In the genomic region with DNA sequence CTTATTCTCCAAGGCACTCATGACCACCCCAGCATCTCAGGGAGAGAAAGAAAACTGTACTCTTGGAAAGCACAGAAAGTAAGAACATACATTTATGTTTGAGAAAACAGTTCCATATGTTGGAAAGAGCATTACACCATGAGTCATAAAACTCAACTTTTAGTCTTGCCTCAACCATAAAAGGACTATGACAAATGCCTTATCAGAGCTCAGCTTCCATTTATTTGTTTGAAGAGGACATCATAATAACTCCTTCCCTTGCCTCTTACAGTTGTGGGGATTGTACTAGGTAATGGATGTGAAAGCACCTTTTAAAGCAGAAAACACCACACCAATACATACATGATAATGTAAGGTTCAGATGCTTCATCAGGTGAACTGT, we compare ENCODE assay signal across 28 cellular contexts.
DNase-seq lines count a peak whose midpoint lies in the region; ATAC-seq and TF ChIP-seq lines count a peak whose summit lies in the region.
"Had no signal": no experiment of that assay in that cellular context is flagged by ENCODE, and none has a peak within 500 bp of the region (broad histone marks: within the 10 kb centered on the region; RNA-seq: fewer than 3 reads in every experiment).

No MANE protein-coding gene starts in this region.

- H2BK12ac ChIP-seq in H9 (ENCODE audit: insufficient read length, low read depth, low read length): no peak overlapping the region

- no peaks in the 10 kb centered on the region for H3K9me3 Mint-ChIP-seq in activated CD4-positive, alpha-beta T cell treated with anti-CD3 and anti-CD28 coated beads, Interleukin-2, amount 10 ng/mL, durations not matched to agents 7 days and 5 days
- no peaks in the 10 kb centered on the region; a peak in 1 of 5 replicates for H3K9me3 Mint-ChIP-seq in H9
- H3K9me3 Mint-ChIP-seq: stimulated activated naive CD8-positive, alpha-beta T cell treated with anti-CD3 and anti-CD28 coated beads, Interleukin-15, Interleukin-2, amounts not matched to agents 100 ng/mL and 50 ng/mL, for 24 hours had no signal

- no peak overlapping the region for H3K56ac ChIP-seq in H9 (ENCODE audit: insufficient read length, low read depth, low read length)

- no peak overlapping the region for H3T11ph ChIP-seq in H9 (ENCODE audit: low read length)

- peaks cover 4% of the 10 kb centered on the region for H3K27me3 Mint-ChIP-seq in activated CD4-positive, alpha-beta T cell treated with anti-CD3 and anti-CD28 coated beads, Interleukin-2, amount 10 ng/mL, durations not matched to agents 7 days and 5 days
- H3K27me3 Mint-ChIP-seq in H9 (ENCODE audit: low read depth): no peaks in the 10 kb centered on the region

- H3K27me3 ChIP-seq in hepatocyte: no peaks in the 10 kb centered on the region
- H3K27me3 ChIP-seq in heart left ventricle: peaks cover 0 to 8% (median 0%) of the 10 kb centered on the region in 9 donors
- H3K27me3 ChIP-seq in H9 (ENCODE audit: insufficient read depth, low read length): no peaks in the 10 kb centered on the region
- H3K27me3 ChIP-seq: BLaER1 treated with 17β-estradiol and CSF1 and Interleukin-3, amounts not matched to agents 10 nM and 100 nM; MG63; tibial nerve had no signal

- H3K36me3 ChIP-seq in hepatocyte (replicated peaks; ENCODE audit: insufficient read depth, low read depth) (no peaks in the 10 kb centered on the region), heart left ventricle (no peaks in the 10 kb centered on the region)
- H3K36me3 ChIP-seq: BLaER1 treated with 17β-estradiol and CSF1 and Interleukin-3, amounts not matched to agents 10 nM and 100 nM; gastroesophageal sphincter; MG63; pancreas; tibial nerve had no signal

- no peak overlapping the region for H4K8ac ChIP-seq in H9 (replicated peaks; ENCODE audit: insufficient read length, low read depth, low read length)

- CTCF ChIA-PET in activated CD4-positive, alpha-beta T cell treated with anti-CD3 and anti-CD28 coated beads, Interleukin-2, amount 10 ng/mL, durations not matched to agents 7 days and 5 days (lab: Charles Lee): no interaction called here

- H2AFZ ChIP-seq in hepatocyte (no peak overlapping the region), H9 (ENCODE audit: low read length) (no peak overlapping the region)

- intact Hi-C loops in heart left ventricle (cut with DNase I): no loop called here

- H4K91ac ChIP-seq in H9 (ENCODE audit: insufficient read length, low read depth, low read length): no peak overlapping the region

- no peak overlapping the region for H2BK15ac ChIP-seq in H9 (ENCODE audit: low read depth, low read length)

- no peak for ATAC-seq in heart left ventricle
- ATAC-seq: gastroesophageal sphincter, pancreas, right cardiac atrium had no signal

- H3K18ac ChIP-seq in H9 (ENCODE audit: insufficient read length, low read depth, low read length): no peak overlapping the region

- no peaks in the 10 kb centered on the region for H3K4me1 Mint-ChIP-seq in activated CD4-positive, alpha-beta T cell treated with anti-CD3 and anti-CD28 coated beads, Interleukin-2, amount 10 ng/mL, durations not matched to agents 7 days and 5 days
- H3K4me1 Mint-ChIP-seq in H9: peaks cover 3 to 6% of the 10 kb centered on the region in 2 experiments; a peak in 3 of 4 replicates

- peak; percentile 47 for DNase-seq in DMS53 treated with DMSO at 0.1 percent for 48 hours (lab: John Stamatoyannopoulos, UW; ENCODE audit: unreplicated experiment)
- peak; percentile 58 for DNase-seq in HFF-Myc (ENCODE audit: extremely low read depth, low read depth)
- peak; percentile 5 for DNase-seq in amniotic stem cell (lab: John Stamatoyannopoulos, UW)
- peak; percentile 43 for DNase-seq in hepatocyte (ENCODE audit: low spot score)
- DNase-seq in activated CD4-positive, alpha-beta T cell treated with anti-CD3 and anti-CD28 coated beads, Interleukin-2, amount 10 ng/mL, durations not matched to agents 7 days and 5 days: no peak
- no peak for DNase-seq in heart left ventricle
- DNase-seq in H9: no peak
- DNase-seq in NCI-H345 treated with DMSO at 0.1 percent for 48 hours (lab: John Stamatoyannopoulos, UW; ENCODE audit: unreplicated experiment): no peak
- DNase-seq: activated CD4-positive, alpha-beta T cell treated with anti-CD3 and anti-CD28 coated beads, Interleukin-2, amount 50 U/mL, for 48 hours; activated CD8-positive, alpha-beta memory T cell treated with anti-CD3 and anti-CD28 coated beads, Interleukin-2, amount 50 U/mL, for 4 hours; activated naive CD4-positive, alpha-beta T cell treated with anti-CD3 and anti-CD28 coated beads, Interleukin-2, amount 50 U/mL, for 16 hours; anterior cingulate cortex; caudate nucleus; MG63; NCI-H1436 treated with DMSO at 0.1 percent for 48 hours; NCI-H2171; NCI-H526; nephron progenitor cell; pancreas; right cardiac atrium; stimulated activated CD4-positive, alpha-beta T cell treated with anti-CD3 and anti-CD28 coated beads, Interleukin-15, amount 100 ng/mL, for 24 hours; SW 1271; T1000 had no signal

- H3K4me2 ChIP-seq in hepatocyte (peak overlapping the region; percentile 30), H9 (ENCODE audit: insufficient read depth, insufficient read length, low read length) (no peak overlapping the region)
- H3K4me2 ChIP-seq: BLaER1 treated with 17β-estradiol and CSF1 and Interleukin-3, amounts not matched to agents 10 nM and 100 nM had no signal

- no peaks in the 10 kb centered on the region for H3K79me2 ChIP-seq in hepatocyte
- no peaks in the 10 kb centered on the region for H3K79me2 ChIP-seq in H9 (ENCODE audit: insufficient read depth, low read length)

- H3K4ac ChIP-seq in H9 (ENCODE audit: low read depth, low read length): no peak overlapping the region

- TF ChIP-seq CTCF in HFF-Myc (IDR thresholded peaks at IDR 0.05; ENCODE audit: low read depth, low read length, missing control alignments) (no peak), hepatocyte (IDR thresholded peaks at IDR 0.05; ENCODE audit: poor library complexity) (no peak), heart left ventricle (IDR thresholded peaks at IDR 0.05) (no peak), H9 (conservative IDR thresholded peaks at IDR 0.05) (no peak)

- H4K20me1 ChIP-seq in hepatocyte (ENCODE audit: insufficient read depth, poor library complexity, severe bottlenecking): no peaks in the 10 kb centered on the region
- H4K20me1 ChIP-seq in H9 (ENCODE audit: control insufficient read depth, insufficient read depth, insufficient read length): no peaks in the 10 kb centered on the region
- H4K20me1 ChIP-seq: BLaER1 treated with 17β-estradiol and CSF1 and Interleukin-3, amounts not matched to agents 10 nM and 100 nM had no signal

- no peak for TF ChIP-seq POLR2A in heart left ventricle (IDR thresholded peaks at IDR 0.05)

- no peak overlapping the region for H2BK20ac ChIP-seq in H9 (ENCODE audit: low read depth, low read length, poor library complexity, severe bottlenecking)

- H3K9me3 ChIP-seq in hepatocyte (ENCODE audit: low read depth) (no peaks in the 10 kb centered on the region), heart left ventricle (peaks cover 0 to 4% (median 0%) of the 10 kb centered on the region in 12 donors), H9 (ENCODE audit: control insufficient read depth, low read depth, low read length) (no peaks in the 10 kb centered on the region)
- H3K9me3 ChIP-seq: MG63, pancreas, tibial nerve had no signal

- H3K4me1 ChIP-seq in hepatocyte (ENCODE audit: insufficient read depth) (peaks cover 23% of the 10 kb centered on the region), heart left ventricle (no peaks in the 10 kb centered on the region), H9 (ENCODE audit: insufficient read depth, low read length) (no peaks in the 10 kb centered on the region)
- H3K4me1 ChIP-seq: BLaER1 treated with 17β-estradiol and CSF1 and Interleukin-3, amounts not matched to agents 10 nM and 100 nM; gastroesophageal sphincter; pancreas; tibial nerve had no signal

- no peaks in the 10 kb centered on the region for H3K36me3 Mint-ChIP-seq in activated CD4-positive, alpha-beta T cell treated with anti-CD3 and anti-CD28 coated beads, Interleukin-2, amount 10 ng/mL, durations not matched to agents 7 days and 5 days (ENCODE audit: low read depth)
- no peaks in the 10 kb centered on the region for H3K36me3 Mint-ChIP-seq in H9 (ENCODE audit: insufficient read depth in 1 of 3, low read depth in 3 of 3)
- H3K36me3 Mint-ChIP-seq: WTC11 had no signal

- no peak overlapping the region for H3K27ac Mint-ChIP-seq in activated CD4-positive, alpha-beta T cell treated with anti-CD3 and anti-CD28 coated beads, Interleukin-2, amount 10 ng/mL, durations not matched to agents 7 days and 5 days
- H3K27ac Mint-ChIP-seq in H9: no peak overlapping the region
- H3K27ac Mint-ChIP-seq: nephron progenitor cell; stimulated activated naive CD8-positive, alpha-beta T cell treated with anti-CD3 and anti-CD28 coated beads, Interleukin-15, Interleukin-2, amounts not matched to agents 100 ng/mL and 50 ng/mL, for 24 hours; WTC11 had no signal

- peak overlapping the region; percentile 83 for H3K27ac ChIP-seq in hepatocyte
- H3K27ac ChIP-seq in heart left ventricle: no peak overlapping the region
- H3K27ac ChIP-seq in H9 (ENCODE audit: insufficient read length, low read depth, low read length): no peak overlapping the region
- H3K27ac ChIP-seq: BLaER1 treated with 17β-estradiol and CSF1 and Interleukin-3, amounts not matched to agents 10 nM and 100 nM; gastroesophageal sphincter; pancreas; tibial nerve had no signal

- H2BK5ac ChIP-seq in H9 (ENCODE audit: insufficient read length, low read length): no peak overlapping the region

- POLR2A ChIA-PET in activated CD4-positive, alpha-beta T cell treated with anti-CD3 and anti-CD28 coated beads, Interleukin-2, amount 10 ng/mL, durations not matched to agents 7 days and 5 days (lab: Charles Lee): no interaction called here

- no peak overlapping the region for H3K9ac ChIP-seq in H9 (ENCODE audit: extremely low read depth, insufficient read length, low read length)
- H3K9ac ChIP-seq: BLaER1 treated with 17β-estradiol and CSF1 and Interleukin-3, amounts not matched to agents 10 nM and 100 nM had no signal

- no peak overlapping the region for H3K23ac ChIP-seq in H9 (ENCODE audit: insufficient read length, low read depth, low read length)

- H3K9me2 ChIP-seq in hepatocyte (replicated peaks; ENCODE audit: insufficient read depth): no peaks in the 10 kb centered on the region

- no peak overlapping the region for H3K4me3 Mint-ChIP-seq in activated CD4-positive, alpha-beta T cell treated with anti-CD3 and anti-CD28 coated beads, Interleukin-2, amount 10 ng/mL, durations not matched to agents 7 days and 5 days
- H3K4me3 Mint-ChIP-seq in H9: no peak overlapping the region
- H3K4me3 Mint-ChIP-seq: nephron progenitor cell; stimulated activated naive CD8-positive, alpha-beta T cell treated with anti-CD3 and anti-CD28 coated beads, Interleukin-15, Interleukin-2, amounts not matched to agents 100 ng/mL and 50 ng/mL, for 24 hours; WTC11 had no signal

- H3K4me3 ChIP-seq in HFF-Myc (replicated peaks; ENCODE audit: low read depth, low read length) (no peak overlapping the region), hepatocyte (no peak overlapping the region), heart left ventricle (no peak overlapping the region)
- H3K4me3 ChIP-seq: BLaER1 treated with 17β-estradiol and CSF1 and Interleukin-3, amounts not matched to agents 10 nM and 100 nM; gastroesophageal sphincter; MG63; pancreas; tibial nerve had no signal

- H3K23me2 ChIP-seq in H9 (ENCODE audit: insufficient read length, low read depth, low read length, poor library complexity, severe bottlenecking): no peaks in the 10 kb centered on the region

- H4K5ac ChIP-seq in H9 (ENCODE audit: insufficient read length, low read depth, low read length): no peak overlapping the region

- no peak overlapping the region for H2AK5ac ChIP-seq in H9 (ENCODE audit: insufficient read length, low read length)

- no peak overlapping the region for H2BK120ac ChIP-seq in H9 (ENCODE audit: low read depth, low read length, poor library complexity, severe bottlenecking)

- H3K14ac ChIP-seq in H9 (ENCODE audit: insufficient read depth, low read length): no peak overlapping the region

- H3K79me1 ChIP-seq in H9 (ENCODE audit: insufficient read depth, low read depth, low read length, poor library complexity, severe bottlenecking): no peaks in the 10 kb centered on the region

Comparison
In these comparisons a context has a peak if more than half of its experiments do, and no peak if none do; other contexts are left out.
1. DNase-seq: peak in DMS53 treated with DMSO at 0.1 percent for 48 hours (single experiment), HFF-Myc (single experiment), amniotic stem cell (single experiment) and hepatocyte (single experiment); none in activated CD4-positive, alpha-beta T cell treated with anti-CD3 and anti-CD28 coated beads, Interleukin-2, amount 10 ng/mL, durations not matched to agents 7 days and 5 days (single experiment), heart left ventricle (0 of 5), H9 (single experiment) and NCI-H345 treated with DMSO at 0.1 percent for 48 hours (single experiment).